2 cellular contexts compared by ENCODE assay signal in genomic region chr19:33060586-33060985, GRCh38.
TF ChIP-seq lines count a peak whose summit lies in the region.

No MANE protein-coding gene starts in this region.

TF ChIP-seq in A549, 52 proteins besides CTCF, POLR2A, EP300 and RAD21:
- no peak for TF ChIP-seq HDAC2 (IDR thresholded peaks at IDR 0.05)
- TF ChIP-seq HOXB13 (CRISPR knock-in tag; IDR thresholded peaks at IDR 0.05; ENCODE audit: low read depth), result no peak
- no peak for TF ChIP-seq SMC3 (IDR thresholded peaks at IDR 0.05)
- no peak for TF ChIP-seq E2F6 (IDR thresholded peaks at IDR 0.05; ENCODE audit: borderline replicate concordance, low read depth)
- no peak for TF ChIP-seq MYC (IDR thresholded peaks at IDR 0.05; ENCODE audit: borderline replicate concordance, low read length)
- TF ChIP-seq FOSL2 (IDR thresholded peaks at IDR 0.05), result no peak
- no peak for TF ChIP-seq FOSL2 (CRISPR knock-in tag; IDR thresholded peaks at IDR 0.05)
- no peak for TF ChIP-seq REST (IDR thresholded peaks at IDR 0.05)
- TF ChIP-seq EHF (CRISPR knock-in tag; IDR thresholded peaks at IDR 0.05), result no peak
- TF ChIP-seq EHMT2 (IDR thresholded peaks at IDR 0.05; ENCODE audit: low read depth), result no peak
- TF ChIP-seq ESRRA (IDR thresholded peaks at IDR 0.05; ENCODE audit: borderline replicate concordance, low read length), result no peak
- no peak for TF ChIP-seq MAX (IDR thresholded peaks at IDR 0.05)
- TF ChIP-seq ZSCAN20 (CRISPR knock-in tag; IDR thresholded peaks at IDR 0.05), result no peak
- no peak for TF ChIP-seq MAZ (IDR thresholded peaks at IDR 0.05; ENCODE audit: borderline replicate concordance, low read depth, low read length)
- no peak for TF ChIP-seq RNF2 (IDR thresholded peaks at IDR 0.05; ENCODE audit: borderline replicate concordance, low read depth)
- no peak for TF ChIP-seq ATOH8 (CRISPR knock-in tag; IDR thresholded peaks at IDR 0.05; ENCODE audit: low read depth)
- TF ChIP-seq RFX5 (IDR thresholded peaks at IDR 0.05), result no peak
TF ChIP-seq in A549: peak in this region for 0.

TF ChIP-seq in HCT116, 20 proteins besides CTCF, POLR2A, EP300 and RAD21:
- TF ChIP-seq ZBTB33 (IDR thresholded peaks at IDR 0.05; ENCODE audit: extremely low read depth, insufficient replicate concordance, low read length) (no peak), YY1 (IDR thresholded peaks at IDR 0.05; ENCODE audit: extremely low read depth, insufficient replicate concordance, low read depth, low read length) (no peak), FOSL1 (IDR thresholded peaks at IDR 0.05; ENCODE audit: low read depth) (no peak), TCF7L2 (IDR thresholded peaks at IDR 0.05; ENCODE audit: borderline replicate concordance, extremely low read depth, insufficient read depth, insufficient read length) (no peak), REST (IDR thresholded peaks at IDR 0.05; ENCODE audit: low read depth) (no peak), SRF (IDR thresholded peaks at IDR 0.05; ENCODE audit: low read depth) (no peak), MAX (IDR thresholded peaks at IDR 0.05) (no peak)
